Comparison of ENCODE assay signal across 8 cellular contexts in the genomic region with DNA sequence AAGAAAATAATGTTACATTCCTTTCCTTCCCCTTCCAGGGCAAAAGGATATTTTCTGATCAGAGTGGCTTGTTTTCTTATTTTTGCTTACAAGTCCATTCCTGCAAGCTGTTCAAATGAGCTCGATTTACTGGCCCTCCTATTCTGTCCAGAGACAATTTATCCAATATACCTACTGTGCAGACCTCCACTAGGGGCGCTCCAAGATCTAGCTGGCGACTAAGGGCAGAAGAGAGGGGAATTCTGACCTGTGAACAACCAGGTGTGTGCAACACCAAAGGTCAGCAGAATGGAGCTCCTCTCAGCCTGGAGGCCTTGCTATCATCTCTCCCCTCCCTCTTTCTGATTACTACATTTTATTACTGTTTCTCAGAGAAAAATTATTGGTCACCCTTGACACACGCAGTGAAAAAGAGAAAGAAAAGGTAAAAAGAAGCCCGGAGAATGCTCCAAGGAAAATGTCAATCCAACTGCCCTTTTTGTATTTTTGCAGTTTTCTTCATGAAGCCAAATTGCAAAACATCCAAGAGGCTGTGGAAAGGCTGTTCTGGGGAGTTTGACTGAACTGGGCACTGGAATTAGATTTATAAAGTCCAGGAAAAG. TPM values are rescaled to one million over a fixed set of nuclear protein-coding genes. Genes with fewer than 3 reads are reported as not detected.
A peak's percentile ranks its signal among the peaks of the same experiment; 100 is the strongest.
DNase-seq lines count a peak whose midpoint lies in the region; ATAC-seq and TF ChIP-seq lines count a peak whose summit lies in the region.

No MANE protein-coding gene starts in this region.

- intact Hi-C loops in Calu3 (cut with micrococcal nuclease; ENCODE audit: unreplicated experiment), result no loop called here
- intact Hi-C loops in left lung (cut with DNase I), result no loop called here
- intact Hi-C loops in upper lobe of right lung (cut with DNase I), result no loop called here

- H3K4ac ChIP-seq in H9 (ENCODE audit: low read depth, low read length), result no peak overlapping the region

- no peaks in the 10 kb centered on the region for H3K79me1 ChIP-seq in H9 (ENCODE audit: insufficient read depth, low read depth, low read length, poor library complexity, severe bottlenecking)

- no peaks in the 10 kb centered on the region for H4K20me1 ChIP-seq in H9 (ENCODE audit: control insufficient read depth, insufficient read depth, insufficient read length)

- H2BK12ac ChIP-seq in H9 (ENCODE audit: insufficient read length, low read depth, low read length), result no peak overlapping the region

- H3K36me3 ChIP-seq in left lung (no peaks in the 10 kb centered on the region), upper lobe of right lung (no peaks in the 10 kb centered on the region)

- H4K5ac ChIP-seq in H9 (ENCODE audit: insufficient read length, low read depth, low read length), result no peak overlapping the region

- H2BK20ac ChIP-seq in H9 (ENCODE audit: low read depth, low read length, poor library complexity, severe bottlenecking), result no peak overlapping the region

- no peaks in the 10 kb centered on the region for H3K79me2 ChIP-seq in H9 (ENCODE audit: insufficient read depth, low read length)

- H3K4me1 Mint-ChIP-seq in Calu3 (ENCODE audit: low read depth, unreplicated experiment) (no peaks in the 10 kb centered on the region), H9 (peaks cover 26 to 35% of the 10 kb centered on the region in 2 experiments), brain (peaks cover 53% of the 10 kb centered on the region), immature natural killer cell (peaks cover 5 to 6% of the 10 kb centered on the region in 2 donors)

- H2BK120ac ChIP-seq in H9 (ENCODE audit: low read depth, low read length, poor library complexity, severe bottlenecking), result no peak overlapping the region

- H3K4me3 ChIP-seq in left lung (no peak overlapping the region), upper lobe of right lung (no peak overlapping the region)

- WGBS in H9 (ENCODE audit: extremely low coverage, insufficient read length, low lambda C conversion rate), result no CpG with 5 or more reads among the region's 5 CpGs

- H3K9me3 ChIP-seq in H9 (ENCODE audit: control insufficient read depth, low read depth, low read length) (no peaks in the 10 kb centered on the region), left lung (no peaks in the 10 kb centered on the region), upper lobe of right lung (no peaks in the 10 kb centered on the region)

- H3K27ac ChIP-seq in H9 (ENCODE audit: insufficient read length, low read depth, low read length) (no peak overlapping the region), left lung (no peak overlapping the region), upper lobe of right lung (no peak overlapping the region)

- no peak overlapping the region for H4K8ac ChIP-seq in H9 (replicated peaks; ENCODE audit: insufficient read length, low read depth, low read length)

- TF ChIP-seq CTCF in Calu3 (IDR thresholded peaks at IDR 0.05; ENCODE audit: unreplicated experiment), result peak; percentile 69
- peak; percentile 79 for TF ChIP-seq CTCF in H9 (conservative IDR thresholded peaks at IDR 0.05)
- TF ChIP-seq CTCF in brain (conservative IDR thresholded peaks at IDR 0.05), result peak; percentile 58 to 73
- peak; percentile 38 to 44 for TF ChIP-seq CTCF in left lung (IDR thresholded peaks at IDR 0.05)
- peak; percentile 56 for TF ChIP-seq CTCF in upper lobe of right lung (IDR thresholded peaks at IDR 0.05)

- H3T11ph ChIP-seq in H9 (ENCODE audit: low read length), result no peak overlapping the region

- H3K36me3 Mint-ChIP-seq in Calu3 (ENCODE audit: insufficient read depth, unreplicated experiment) (no peaks in the 10 kb centered on the region), H9 (ENCODE audit: insufficient read depth in 1 of 3, low read depth in 3 of 3) (no peaks in the 10 kb centered on the region; a peak in 1 of 7 replicates), brain (no peaks in the 10 kb centered on the region), immature natural killer cell (no peaks in the 10 kb centered on the region)

- no peak overlapping the region for H3K27ac Mint-ChIP-seq in Calu3 (ENCODE audit: unreplicated experiment)
- no peak overlapping the region for H3K27ac Mint-ChIP-seq in H9
- peak overlapping the region; percentile 76 to 98 (median 80) for H3K27ac Mint-ChIP-seq in brain
- no peak overlapping the region for H3K27ac Mint-ChIP-seq in immature natural killer cell

- no peak overlapping the region for H4K91ac ChIP-seq in H9 (ENCODE audit: insufficient read length, low read depth, low read length)

- no TSS peak for BruUV-seq in Calu3 (replicated peaks; lab: Mats Ljungman, UMichigan)

- no peak overlapping the region for H3K9ac ChIP-seq in H9 (ENCODE audit: extremely low read depth, insufficient read length, low read length)

- no peak overlapping the region for H3K18ac ChIP-seq in H9 (ENCODE audit: insufficient read length, low read depth, low read length)

- H3K27me3 Mint-ChIP-seq in Calu3 (ENCODE audit: unreplicated experiment) (peaks cover 89% of the 10 kb centered on the region), H9 (ENCODE audit: low read depth) (peaks cover 84% of the 10 kb centered on the region), brain (peaks cover 39% of the 10 kb centered on the region), immature natural killer cell (ENCODE audit: low read depth in 3 of 3) (peaks cover 21 to 25% (median 23%) of the 10 kb centered on the region in 3 donors)

- peak; percentile 73 for DNase-seq in Calu3
- peak; percentile 69 for DNase-seq in H9
- peak; percentile 53 for DNase-seq in NCI-H774 (lab: John Stamatoyannopoulos, UW)
- DNase-seq in left lung, result no peak
- DNase-seq in upper lobe of right lung, result no peak
- no peak for DNase-seq in immature natural killer cell

- H3K27me3 ChIP-seq in H9 (ENCODE audit: insufficient read depth, low read length) (peaks cover 16% of the 10 kb centered on the region; the same call in 1 of the 2 replicates), left lung (peaks cover 18 to 83% of the 10 kb centered on the region in 2 donors), upper lobe of right lung (peaks cover 77% of the 10 kb centered on the region)

- no peak overlapping the region for H3K4me2 ChIP-seq in H9 (ENCODE audit: insufficient read depth, insufficient read length, low read length)

- no peak overlapping the region for H2AFZ ChIP-seq in H9 (ENCODE audit: low read length)

- H3K56ac ChIP-seq in H9 (ENCODE audit: insufficient read length, low read depth, low read length), result no peak overlapping the region

- no peak overlapping the region for H2BK5ac ChIP-seq in H9 (ENCODE audit: insufficient read length, low read length)

- no peak overlapping the region for H3K4me3 Mint-ChIP-seq in Calu3 (ENCODE audit: low read depth, unreplicated experiment)
- H3K4me3 Mint-ChIP-seq in H9, result no peak overlapping the region
- H3K4me3 Mint-ChIP-seq in brain, result peak overlapping the region; percentile 81 to 97 (median 82)
- H3K4me3 Mint-ChIP-seq in immature natural killer cell, result no peak overlapping the region

- no peak for ATAC-seq in left lung
- peak; percentile 50 for ATAC-seq in upper lobe of right lung
- ATAC-seq in GM21360 (IDR thresholded peaks at IDR 0.05; ENCODE audit: unreplicated experiment), result no peak

- H3K23me2 ChIP-seq in H9 (ENCODE audit: insufficient read length, low read depth, low read length, poor library complexity, severe bottlenecking), result peaks cover 6% of the 10 kb centered on the region

- CTCF ChIA-PET in Calu3 (lab: Charles Lee), result interaction anchor here (0.6 to 1.1 kb wide), 8 partner anchors 9 to 299 kb away, joined by 3 to 7 read pairs (median 3); no protein-coding TSS in a partner anchor

- no peaks in the 10 kb centered on the region for H3K4me1 ChIP-seq in H9 (ENCODE audit: insufficient read depth, low read length)
- H3K4me1 ChIP-seq in left lung, result peaks cover 0 to 14% of the 10 kb centered on the region in 2 donors
- H3K4me1 ChIP-seq in upper lobe of right lung, result peaks cover 8% of the 10 kb centered on the region

- H2AK5ac ChIP-seq in H9 (ENCODE audit: insufficient read length, low read length), result no peak overlapping the region

- no peak overlapping the region for H3K23ac ChIP-seq in H9 (ENCODE audit: insufficient read length, low read depth, low read length)

- no peaks in the 10 kb centered on the region for H3K9me3 Mint-ChIP-seq in Calu3 (ENCODE audit: low read depth, unreplicated experiment)
- H3K9me3 Mint-ChIP-seq in H9, result no peaks in the 10 kb centered on the region; a peak in 1 of 5 replicates
- peaks cover 0 to 3% (median 0%) of the 10 kb centered on the region in 5 experiments for H3K9me3 Mint-ChIP-seq in brain
- H3K9me3 Mint-ChIP-seq in immature natural killer cell, result peaks cover 0 to 6% (median 0%) of the 10 kb centered on the region in 6 donors

- no peak overlapping the region for H2BK15ac ChIP-seq in H9 (ENCODE audit: low read depth, low read length)

- H3K14ac ChIP-seq in H9 (ENCODE audit: insufficient read depth, low read length), result no peak overlapping the region

RNA-seq across cellular contexts. Expression of gene SEZ6L, which starts 3.2 kb away (rescaled TPM):
- total RNA-seq in Calu3 (2022), result not detected in 2 replicates
- 0.09 and 0.13 TPM in 2 replicates for total RNA-seq in H9 (2021)
- polyA plus RNA-seq in brain (ENCODE audit: insufficient read depth, low read depth, low replicate concordance), result 109 TPM
- under 1 TPM; 0.08 to 0.09 TPM for total RNA-seq in left lung
- 0.32 TPM for total RNA-seq in upper lobe of right lung
- polyA plus RNA-seq in immature natural killer cell, result 1 to 10 TPM in 1 of 3 donors, under 1 TPM in 1, not detected in 1; 0.20 to 1.7 TPM

Comparison
In these comparisons a context has a peak if more than half of its experiments do, and no peak if none do; other contexts are left out.
1. DNase-seq: peak in Calu3 (single experiment), H9 (single experiment) and NCI-H774 (single experiment); none in left lung (0 of 2), upper lobe of right lung (single experiment) and immature natural killer cell (0 of 3).
2. H3K27ac Mint-ChIP-seq: peak in brain (5 of 5); none in Calu3 (single experiment), H9 (0 of 3) and immature natural killer cell (0 of 6).
3. H3K4me3 Mint-ChIP-seq: peak in brain (5 of 5); none in Calu3 (single experiment), H9 (0 of 2) and immature natural killer cell (0 of 5).
4. Peak in every context shown above with its lines, with median percentiles within 50 percentile points of each other: CTCF ChIP-seq.